In genomic region chr10:33661580-33662269, GRCh38 we compare ENCODE assay signal across 8 cellular contexts.
A peak's percentile ranks its signal among the peaks of the same experiment; 100 is the strongest.
DNase-seq lines count a peak whose midpoint lies in the region; ATAC-seq, FAIRE-seq and TF ChIP-seq lines count a peak whose summit lies in the region.

No MANE protein-coding gene starts in this region.

- H3K4me2 ChIP-seq in neural progenitor cell: no peak overlapping the region

- TF ChIP-seq POLR2A in H54 (IDR thresholded peaks at IDR 0.05; ENCODE audit: low read depth, low read length) (no peak; the same call in 1 of the 2 replicates), gastroesophageal sphincter (IDR thresholded peaks at IDR 0.05) (no peak)

- H3K9me3 ChIP-seq in gastroesophageal sphincter: peaks cover 0 to 8% (median 0%) of the 10 kb centered on the region in 3 donors
- H3K9me3 ChIP-seq in neural progenitor cell (ENCODE audit: low read depth): no peaks in the 10 kb centered on the region

- peaks cover 4% of the 10 kb centered on the region for H3K27me3 Mint-ChIP-seq in neural progenitor cell (ENCODE audit: insufficient read depth, low read depth)

- H3K4me1 ChIP-seq in gastroesophageal sphincter (peaks cover 0 to 22% (median 3%) of the 10 kb centered on the region in 3 donors), neural progenitor cell (peaks cover 5% of the 10 kb centered on the region)

- no peak for FAIRE-seq in H54 (lab: Jason Lieb, UNC)

- intact Hi-C loops in posterior cingulate gyrus (cut with DNase I): no loop called here

- H2AFZ ChIP-seq in neural progenitor cell (replicated peaks): no peak overlapping the region

- H3K4me3 ChIP-seq in gastroesophageal sphincter (peak overlapping the region in 1 of 2 donors; percentile 3), neural progenitor cell (no peak overlapping the region)

- no peak for TF ChIP-seq CTCF in gastroesophageal sphincter (IDR thresholded peaks at IDR 0.05)
- no peak for TF ChIP-seq CTCF in neural progenitor cell (IDR thresholded peaks at IDR 0.05)

- peaks cover 11% of the 10 kb centered on the region for H3K9me3 Mint-ChIP-seq in neural progenitor cell

- H3F3A ChIP-seq in neural progenitor cell (ENCODE audit: low read depth): no peaks in the 10 kb centered on the region

- H3K9ac ChIP-seq in neural progenitor cell: no peak overlapping the region

- no peaks in the 10 kb centered on the region for H3K36me3 ChIP-seq in gastroesophageal sphincter
- H3K36me3 ChIP-seq in neural progenitor cell: no peaks in the 10 kb centered on the region

- no peak overlapping the region for H3K27ac Mint-ChIP-seq in neural progenitor cell

- WGBS in gastroesophageal sphincter (ENCODE audit: low coverage in 1 of 2), 2 donors: 42 to 60% methylated on average over 1 to 13 of the region's 15 CpGs

- peak; percentile 30 for DNase-seq in H54 (ENCODE audit: insufficient read length, low spot score)
- DNase-seq in SIG-M5 (lab: John Stamatoyannopoulos, UW): peak; percentile 45
- DNase-seq in posterior cingulate gyrus: peak; percentile 31 to 91 (median 47)
- no peak for DNase-seq in neural progenitor cell (ENCODE audit: low spot score)
- DNase-seq in activated CD8-positive, alpha-beta memory T cell treated with anti-CD3 and anti-CD28 coated beads, Interleukin-2, amount 50 U/mL, for 48 hours: no peak
- DNase-seq in T-helper 2 cell: no peak

- H4K20me1 ChIP-seq in neural progenitor cell (ENCODE audit: low read depth): no peaks in the 10 kb centered on the region

- peaks cover 5% of the 10 kb centered on the region for H3K36me3 Mint-ChIP-seq in neural progenitor cell

- H3K4me1 Mint-ChIP-seq in neural progenitor cell: peaks cover 33% of the 10 kb centered on the region

- ATAC-seq in gastroesophageal sphincter (peak; percentile 81), GM18502 (IDR thresholded peaks at IDR 0.05; ENCODE audit: poor library complexity, unreplicated experiment) (no peak)

- TF ChIP-seq EP300 in gastroesophageal sphincter (IDR thresholded peaks at IDR 0.05): no peak

- peak overlapping the region in 2 of 4 donors; percentile 12 to 43 for H3K27ac ChIP-seq in gastroesophageal sphincter
- H3K27ac ChIP-seq in neural progenitor cell: no peak overlapping the region

- H3K79me2 ChIP-seq in neural progenitor cell (ENCODE audit: low read depth): no peaks in the 10 kb centered on the region

- H3K27me3 ChIP-seq in gastroesophageal sphincter (no peaks in the 10 kb centered on the region), neural progenitor cell (no peaks in the 10 kb centered on the region)

- H3K4me3 Mint-ChIP-seq in neural progenitor cell: no peak overlapping the region

Comparison
In these comparisons a context has a peak if more than half of its experiments do, and no peak if none do; other contexts are left out.
1. DNase-seq: peak in H54 (single experiment), SIG-M5 (single experiment) and posterior cingulate gyrus (10 of 10); none in neural progenitor cell (single experiment), activated CD8-positive, alpha-beta memory T cell treated with anti-CD3 and anti-CD28 coated beads, Interleukin-2, amount 50 U/mL, for 48 hours (single experiment) and T-helper 2 cell (0 of 5).